ENCODE assay signal across 1 cellular context in the genomic region with DNA sequence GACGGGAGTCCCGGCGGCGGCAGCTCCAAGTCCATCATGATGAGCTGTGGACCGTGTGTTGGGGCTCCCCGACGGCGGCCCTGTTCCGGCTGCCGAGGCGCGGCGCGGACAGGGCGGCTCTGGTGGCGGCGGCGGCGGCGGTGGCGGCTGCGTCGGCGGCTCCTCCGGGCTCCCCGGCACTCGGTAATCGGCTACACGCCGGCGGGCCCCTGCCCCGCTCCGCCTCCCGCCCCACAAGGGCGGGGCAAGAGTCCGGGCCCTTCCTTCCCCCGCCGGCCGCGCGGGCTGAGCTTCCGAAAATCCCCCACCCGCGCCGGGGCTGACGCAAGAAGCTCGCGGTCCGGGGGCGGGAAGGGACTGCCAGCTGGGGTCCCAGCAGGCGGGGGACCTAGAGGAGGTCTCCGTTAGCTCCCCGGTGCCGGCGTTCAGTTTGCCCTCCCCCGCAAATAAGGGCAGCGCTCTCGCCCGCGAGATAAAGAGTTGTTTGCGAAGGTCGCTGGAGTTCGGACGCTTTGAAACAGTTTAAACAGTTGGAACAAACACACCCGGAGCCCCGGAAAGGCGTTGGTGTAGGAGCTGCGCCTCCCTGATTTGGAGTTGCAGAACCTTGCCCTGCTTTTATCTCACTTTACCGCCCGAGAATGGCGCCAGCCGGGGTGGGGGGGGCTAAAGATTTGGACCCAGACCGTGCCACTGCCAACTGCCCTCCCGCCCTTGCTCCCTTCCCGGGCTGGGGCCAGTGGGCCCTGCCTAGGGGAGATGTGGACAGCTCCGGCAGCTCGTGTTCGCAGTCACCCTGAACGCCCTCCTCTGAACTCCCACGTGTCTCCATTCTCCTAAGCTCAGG.
TF ChIP-seq lines count a peak whose summit lies in the region.

A gene (minus strand): TSS at position 189 of the 847 bp plus-strand sequence. CDS start 151 bp downstream, at position 38.

TF ChIP-seq in K562, 482 proteins besides CTCF, POLR2A, EP300 and RAD21 (continued from another document and continues in another):
- TF ChIP-seq, protein P1, sequence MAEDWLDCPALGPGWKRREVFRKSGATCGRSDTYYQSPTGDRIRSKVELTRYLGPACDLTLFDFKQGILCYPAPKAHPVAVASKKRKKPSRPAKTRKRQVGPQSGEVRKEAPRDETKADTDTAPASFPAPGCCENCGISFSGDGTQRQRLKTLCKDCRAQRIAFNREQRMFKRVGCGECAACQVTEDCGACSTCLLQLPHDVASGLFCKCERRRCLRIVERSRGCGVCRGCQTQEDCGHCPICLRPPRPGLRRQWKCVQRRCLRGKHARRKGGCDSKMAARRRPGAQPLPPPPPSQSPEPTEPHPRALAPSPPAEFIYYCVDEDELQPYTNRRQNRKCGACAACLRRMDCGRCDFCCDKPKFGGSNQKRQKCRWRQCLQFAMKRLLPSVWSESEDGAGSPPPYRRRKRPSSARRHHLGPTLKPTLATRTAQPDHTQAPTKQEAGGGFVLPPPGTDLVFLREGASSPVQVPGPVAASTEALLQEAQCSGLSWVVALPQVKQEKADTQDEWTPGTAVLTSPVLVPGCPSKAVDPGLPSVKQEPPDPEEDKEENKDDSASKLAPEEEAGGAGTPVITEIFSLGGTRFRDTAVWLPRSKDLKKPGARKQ (CRISPR knock-in tag; IDR thresholded peaks at IDR 0.05): no peak
- TF ChIP-seq ERF (CRISPR knock-in tag; IDR thresholded peaks at IDR 0.05) (0 out of 2 replicates have a peak, but pooled peaks have one; percentile 24), ZNF41 (CRISPR knock-in tag; conservative IDR thresholded peaks at IDR 0.05) (peak; percentile 35; the same call in 1 of the 2 replicates), BCOR (IDR thresholded peaks at IDR 0.05) (peak; percentile 19; the same call in 1 of the 2 replicates), HIVEP1 (CRISPR knock-in tag; IDR thresholded peaks at IDR 0.05) (0 out of 2 replicates have a peak, but pooled peaks have one; percentile 30), TEAD2 (tag; IDR thresholded peaks at IDR 0.05) (no peak), SMAD1 (IDR thresholded peaks at IDR 0.05; ENCODE audit: low read depth, low read length, partially characterized antibody) (peak; percentile 44), KLF6 (CRISPR knock-in tag; IDR thresholded peaks at IDR 0.05; ENCODE audit: borderline replicate concordance) (peak; percentile 10), LEF1 (IDR thresholded peaks at IDR 0.05) (peak; percentile 80), IRF2 (CRISPR knock-in tag; IDR thresholded peaks at IDR 0.05) (no peak), NCOR1 (IDR thresholded peaks at IDR 0.05) (peak; percentile 88), SMARCE1 (IDR thresholded peaks at IDR 0.05) (peak; percentile 87), CREB1 (IDR thresholded peaks at IDR 0.05) (peak; percentile 58), CREB1 (CRISPR knock-in tag; IDR thresholded peaks at IDR 0.05) (peak; percentile 65), ADNP (tag; IDR thresholded peaks at IDR 0.05) (no peak), RAD51 (IDR thresholded peaks at IDR 0.05; ENCODE audit: borderline replicate concordance, low read depth) (no peak), MECOM (CRISPR knock-in tag; IDR thresholded peaks at IDR 0.05) (peak; percentile 24; the same call in 1 of the 2 replicates), GTF2E2 (tag; IDR thresholded peaks at IDR 0.05) (peak; percentile 80), HCFC1 (IDR thresholded peaks at IDR 0.05; ENCODE audit: low read depth, low read length) (peak; percentile 45), HMG20B (CRISPR knock-in tag; IDR thresholded peaks at IDR 0.05) (no peak), JUN (IDR thresholded peaks at IDR 0.05; ENCODE audit: borderline replicate concordance, low read depth, low read length) (peak; percentile 82), JUN (CRISPR knock-in tag; IDR thresholded peaks at IDR 0.05; ENCODE audit: borderline replicate concordance) (peak; percentile 79), BRD4 (IDR thresholded peaks at IDR 0.05) (no peak), ZNF354B (CRISPR knock-in tag; IDR thresholded peaks at IDR 0.05) (no peak), HMGN3 (IDR thresholded peaks at IDR 0.05; ENCODE audit: borderline replicate concordance, extremely low read depth, insufficient read length, low read depth, low read length) (peak; percentile 80), SETDB1 (IDR thresholded peaks at IDR 0.05; ENCODE audit: low read length) (no peak), STAT5A (IDR thresholded peaks at IDR 0.05; ENCODE audit: borderline replicate concordance, low read length) (peak; percentile 64; the same call in 1 of the 2 replicates)
- TF ChIP-seq, protein P2, sequence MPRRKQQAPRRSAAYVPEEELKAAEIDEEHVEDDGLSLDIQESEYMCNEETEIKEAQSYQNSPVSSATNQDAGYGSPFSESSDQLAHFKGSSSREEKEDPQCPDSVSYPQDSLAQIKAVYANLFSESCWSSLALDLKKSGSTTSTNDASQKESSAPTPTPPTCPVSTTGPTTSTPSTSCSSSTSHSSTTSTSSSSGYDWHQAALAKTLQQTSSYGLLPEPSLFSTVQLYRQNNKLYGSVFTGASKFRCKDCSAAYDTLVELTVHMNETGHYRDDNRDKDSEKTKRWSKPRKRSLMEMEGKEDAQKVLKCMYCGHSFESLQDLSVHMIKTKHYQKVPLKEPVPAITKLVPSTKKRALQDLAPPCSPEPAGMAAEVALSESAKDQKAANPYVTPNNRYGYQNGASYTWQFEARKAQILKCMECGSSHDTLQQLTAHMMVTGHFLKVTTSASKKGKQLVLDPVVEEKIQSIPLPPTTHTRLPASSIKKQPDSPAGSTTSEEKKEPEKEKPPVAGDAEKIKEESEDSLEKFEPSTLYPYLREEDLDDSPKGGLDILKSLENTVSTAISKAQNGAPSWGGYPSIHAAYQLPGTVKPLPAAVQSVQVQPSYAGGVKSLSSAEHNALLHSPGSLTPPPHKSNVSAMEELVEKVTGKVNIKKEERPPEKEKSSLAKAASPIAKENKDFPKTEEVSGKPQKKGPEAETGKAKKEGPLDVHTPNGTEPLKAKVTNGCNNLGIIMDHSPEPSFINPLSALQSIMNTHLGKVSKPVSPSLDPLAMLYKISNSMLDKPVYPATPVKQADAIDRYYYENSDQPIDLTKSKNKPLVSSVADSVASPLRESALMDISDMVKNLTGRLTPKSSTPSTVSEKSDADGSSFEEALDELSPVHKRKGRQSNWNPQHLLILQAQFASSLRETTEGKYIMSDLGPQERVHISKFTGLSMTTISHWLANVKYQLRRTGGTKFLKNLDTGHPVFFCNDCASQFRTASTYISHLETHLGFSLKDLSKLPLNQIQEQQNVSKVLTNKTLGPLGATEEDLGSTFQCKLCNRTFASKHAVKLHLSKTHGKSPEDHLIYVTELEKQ (CRISPR knock-in tag; IDR thresholded peaks at IDR 0.05): no peak
- TF ChIP-seq, protein P3, sequence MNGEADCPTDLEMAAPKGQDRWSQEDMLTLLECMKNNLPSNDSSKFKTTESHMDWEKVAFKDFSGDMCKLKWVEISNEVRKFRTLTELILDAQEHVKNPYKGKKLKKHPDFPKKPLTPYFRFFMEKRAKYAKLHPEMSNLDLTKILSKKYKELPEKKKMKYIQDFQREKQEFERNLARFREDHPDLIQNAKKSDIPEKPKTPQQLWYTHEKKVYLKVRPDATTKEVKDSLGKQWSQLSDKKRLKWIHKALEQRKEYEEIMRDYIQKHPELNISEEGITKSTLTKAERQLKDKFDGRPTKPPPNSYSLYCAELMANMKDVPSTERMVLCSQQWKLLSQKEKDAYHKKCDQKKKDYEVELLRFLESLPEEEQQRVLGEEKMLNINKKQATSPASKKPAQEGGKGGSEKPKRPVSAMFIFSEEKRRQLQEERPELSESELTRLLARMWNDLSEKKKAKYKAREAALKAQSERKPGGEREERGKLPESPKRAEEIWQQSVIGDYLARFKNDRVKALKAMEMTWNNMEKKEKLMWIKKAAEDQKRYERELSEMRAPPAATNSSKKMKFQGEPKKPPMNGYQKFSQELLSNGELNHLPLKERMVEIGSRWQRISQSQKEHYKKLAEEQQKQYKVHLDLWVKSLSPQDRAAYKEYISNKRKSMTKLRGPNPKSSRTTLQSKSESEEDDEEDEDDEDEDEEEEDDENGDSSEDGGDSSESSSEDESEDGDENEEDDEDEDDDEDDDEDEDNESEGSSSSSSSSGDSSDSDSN (IDR thresholded peaks at IDR 0.05; ENCODE audit: borderline replicate concordance in 1 of 2, low read depth in 2 of 2, low read length in 2 of 2): peak; percentile 91 to 95; a peak in 3 of 4 replicates
- TF ChIP-seq, protein P4, sequence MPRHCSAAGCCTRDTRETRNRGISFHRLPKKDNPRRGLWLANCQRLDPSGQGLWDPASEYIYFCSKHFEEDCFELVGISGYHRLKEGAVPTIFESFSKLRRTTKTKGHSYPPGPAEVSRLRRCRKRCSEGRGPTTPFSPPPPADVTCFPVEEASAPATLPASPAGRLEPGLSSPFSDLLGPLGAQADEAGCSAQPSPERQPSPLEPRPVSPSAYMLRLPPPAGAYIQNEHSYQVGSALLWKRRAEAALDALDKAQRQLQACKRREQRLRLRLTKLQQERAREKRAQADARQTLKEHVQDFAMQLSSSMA (CRISPR knock-in tag; IDR thresholded peaks at IDR 0.05): peak; percentile 72; the same call in 1 of the 2 replicates
- TF ChIP-seq, protein P5, sequence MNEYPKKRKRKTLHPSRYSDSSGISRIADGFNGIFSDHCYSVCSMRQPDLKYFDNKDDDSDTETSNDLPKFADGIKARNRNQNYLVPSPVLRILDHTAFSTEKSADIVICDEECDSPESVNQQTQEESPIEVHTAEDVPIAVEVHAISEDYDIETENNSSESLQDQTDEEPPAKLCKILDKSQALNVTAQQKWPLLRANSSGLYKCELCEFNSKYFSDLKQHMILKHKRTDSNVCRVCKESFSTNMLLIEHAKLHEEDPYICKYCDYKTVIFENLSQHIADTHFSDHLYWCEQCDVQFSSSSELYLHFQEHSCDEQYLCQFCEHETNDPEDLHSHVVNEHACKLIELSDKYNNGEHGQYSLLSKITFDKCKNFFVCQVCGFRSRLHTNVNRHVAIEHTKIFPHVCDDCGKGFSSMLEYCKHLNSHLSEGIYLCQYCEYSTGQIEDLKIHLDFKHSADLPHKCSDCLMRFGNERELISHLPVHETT (CRISPR knock-in tag; conservative IDR thresholded peaks at IDR 0.05 in 1 of 2, IDR thresholded peaks at IDR 0.05 in 1 of 2): peak in 1 of 2 experiments; percentile 100; a peak in 2 of 4 replicates
- TF ChIP-seq, protein P6, sequence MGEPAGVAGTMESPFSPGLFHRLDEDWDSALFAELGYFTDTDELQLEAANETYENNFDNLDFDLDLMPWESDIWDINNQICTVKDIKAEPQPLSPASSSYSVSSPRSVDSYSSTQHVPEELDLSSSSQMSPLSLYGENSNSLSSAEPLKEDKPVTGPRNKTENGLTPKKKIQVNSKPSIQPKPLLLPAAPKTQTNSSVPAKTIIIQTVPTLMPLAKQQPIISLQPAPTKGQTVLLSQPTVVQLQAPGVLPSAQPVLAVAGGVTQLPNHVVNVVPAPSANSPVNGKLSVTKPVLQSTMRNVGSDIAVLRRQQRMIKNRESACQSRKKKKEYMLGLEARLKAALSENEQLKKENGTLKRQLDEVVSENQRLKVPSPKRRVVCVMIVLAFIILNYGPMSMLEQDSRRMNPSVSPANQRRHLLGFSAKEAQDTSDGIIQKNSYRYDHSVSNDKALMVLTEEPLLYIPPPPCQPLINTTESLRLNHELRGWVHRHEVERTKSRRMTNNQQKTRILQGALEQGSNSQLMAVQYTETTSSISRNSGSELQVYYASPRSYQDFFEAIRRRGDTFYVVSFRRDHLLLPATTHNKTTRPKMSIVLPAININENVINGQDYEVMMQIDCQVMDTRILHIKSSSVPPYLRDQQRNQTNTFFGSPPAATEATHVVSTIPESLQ (CRISPR knock-in tag; IDR thresholded peaks at IDR 0.05): peak; percentile 67; the same call in 1 of the 2 replicates
- TF ChIP-seq, protein P7, sequence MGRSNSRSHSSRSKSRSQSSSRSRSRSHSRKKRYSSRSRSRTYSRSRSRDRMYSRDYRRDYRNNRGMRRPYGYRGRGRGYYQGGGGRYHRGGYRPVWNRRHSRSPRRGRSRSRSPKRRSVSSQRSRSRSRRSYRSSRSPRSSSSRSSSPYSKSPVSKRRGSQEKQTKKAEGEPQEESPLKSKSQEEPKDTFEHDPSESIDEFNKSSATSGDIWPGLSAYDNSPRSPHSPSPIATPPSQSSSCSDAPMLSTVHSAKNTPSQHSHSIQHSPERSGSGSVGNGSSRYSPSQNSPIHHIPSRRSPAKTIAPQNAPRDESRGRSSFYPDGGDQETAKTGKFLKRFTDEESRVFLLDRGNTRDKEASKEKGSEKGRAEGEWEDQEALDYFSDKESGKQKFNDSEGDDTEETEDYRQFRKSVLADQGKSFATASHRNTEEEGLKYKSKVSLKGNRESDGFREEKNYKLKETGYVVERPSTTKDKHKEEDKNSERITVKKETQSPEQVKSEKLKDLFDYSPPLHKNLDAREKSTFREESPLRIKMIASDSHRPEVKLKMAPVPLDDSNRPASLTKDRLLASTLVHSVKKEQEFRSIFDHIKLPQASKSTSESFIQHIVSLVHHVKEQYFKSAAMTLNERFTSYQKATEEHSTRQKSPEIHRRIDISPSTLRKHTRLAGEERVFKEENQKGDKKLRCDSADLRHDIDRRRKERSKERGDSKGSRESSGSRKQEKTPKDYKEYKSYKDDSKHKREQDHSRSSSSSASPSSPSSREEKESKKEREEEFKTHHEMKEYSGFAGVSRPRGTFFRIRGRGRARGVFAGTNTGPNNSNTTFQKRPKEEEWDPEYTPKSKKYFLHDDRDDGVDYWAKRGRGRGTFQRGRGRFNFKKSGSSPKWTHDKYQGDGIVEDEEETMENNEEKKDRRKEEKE (IDR thresholded peaks at IDR 0.05; ENCODE audit: borderline replicate concordance in 1 of 2, control insufficient read depth in 1 of 2, low read depth in 2 of 2, low read length in 1 of 2): peak in 1 of 2 experiments; percentile 44; a peak in 2 of 4 replicates
- TF ChIP-seq, protein P8, sequence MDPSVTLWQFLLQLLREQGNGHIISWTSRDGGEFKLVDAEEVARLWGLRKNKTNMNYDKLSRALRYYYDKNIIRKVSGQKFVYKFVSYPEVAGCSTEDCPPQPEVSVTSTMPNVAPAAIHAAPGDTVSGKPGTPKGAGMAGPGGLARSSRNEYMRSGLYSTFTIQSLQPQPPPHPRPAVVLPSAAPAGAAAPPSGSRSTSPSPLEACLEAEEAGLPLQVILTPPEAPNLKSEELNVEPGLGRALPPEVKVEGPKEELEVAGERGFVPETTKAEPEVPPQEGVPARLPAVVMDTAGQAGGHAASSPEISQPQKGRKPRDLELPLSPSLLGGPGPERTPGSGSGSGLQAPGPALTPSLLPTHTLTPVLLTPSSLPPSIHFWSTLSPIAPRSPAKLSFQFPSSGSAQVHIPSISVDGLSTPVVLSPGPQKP (CRISPR knock-in tag; IDR thresholded peaks at IDR 0.05): no peak
- TF ChIP-seq, protein P9, sequence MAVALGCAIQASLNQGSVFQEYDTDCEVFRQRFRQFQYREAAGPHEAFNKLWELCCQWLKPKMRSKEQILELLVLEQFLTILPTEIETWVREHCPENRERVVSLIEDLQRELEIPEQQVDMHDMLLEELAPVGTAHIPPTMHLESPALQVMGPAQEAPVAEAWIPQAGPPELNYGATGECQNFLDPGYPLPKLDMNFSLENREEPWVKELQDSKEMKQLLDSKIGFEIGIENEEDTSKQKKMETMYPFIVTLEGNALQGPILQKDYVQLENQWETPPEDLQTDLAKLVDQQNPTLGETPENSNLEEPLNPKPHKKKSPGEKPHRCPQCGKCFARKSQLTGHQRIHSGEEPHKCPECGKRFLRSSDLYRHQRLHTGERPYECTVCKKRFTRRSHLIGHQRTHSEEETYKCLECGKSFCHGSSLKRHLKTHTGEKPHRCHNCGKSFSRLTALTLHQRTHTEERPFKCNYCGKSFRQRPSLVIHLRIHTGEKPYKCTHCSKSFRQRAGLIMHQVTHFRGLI (CRISPR knock-in tag; IDR thresholded peaks at IDR 0.05): no peak
